Comparison of ENCODE assay signal across 28 cellular contexts in the genomic region with DNA sequence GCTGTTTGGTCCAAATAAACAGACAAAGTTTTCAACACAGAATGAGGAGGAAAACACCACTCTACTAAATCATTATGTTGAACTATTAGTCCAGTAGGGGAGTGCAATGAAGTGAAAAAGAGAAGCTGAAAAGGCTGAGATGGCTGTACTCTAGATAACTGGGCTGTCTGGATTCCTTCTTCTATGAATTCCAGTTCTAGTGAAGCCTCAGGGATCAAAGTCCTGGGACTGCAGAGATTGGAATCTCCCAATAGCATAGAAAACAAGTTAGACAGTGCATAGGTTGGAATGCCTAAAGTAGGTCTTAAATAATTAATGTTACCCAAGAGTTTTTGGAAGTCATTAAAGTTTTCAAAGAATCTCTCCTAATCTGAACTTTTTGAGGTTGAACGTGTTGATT.
"Had no signal": no experiment of that assay in that cellular context is flagged by ENCODE, and none has a peak within 500 bp of the region (broad histone marks: within the 10 kb centered on the region; RNA-seq: fewer than 3 reads in every experiment).

No MANE protein-coding gene starts in this region.

- ATAC-seq: stimulated activated effector memory CD8-positive, alpha-beta T cell treated with anti-CD3 and anti-CD28 coated beads, Interleukin-12 subunit alpha, Interleukin-12 subunit beta, amount 100 ng/mL, for 72 hours; stimulated activated memory B cell treated with anti-CD40 and anti-IgM and Interleukin-4, amounts not matched to agents 10 μg/mL and 1 μg/mL and 100 μg/mL, for 72 hours; stimulated activated naive B cell treated with anti-CD40 and anti-IgM and Interleukin-4, amounts not matched to agents 10 μg/mL and 1 μg/mL and 100 μg/mL, for 72 hours; stimulated activated naive CD8-positive, alpha-beta T cell treated with anti-CD3 and anti-CD28 coated beads, Interleukin-15, amount 100 ng/mL, for 72 hours; stimulated activated naive CD8-positive, alpha-beta T cell treated with anti-CD3 and anti-CD28 coated beads, Interleukin-15, Interleukin-2, amounts not matched to agents 100 U/mL and 50 U/mL, for 24 hours; upper lobe of right lung had no signal

- H3K4me1 ChIP-seq: stomach, suprapubic skin, testis, thyroid gland, tibial artery, tibial nerve, transverse colon, upper lobe of left lung, upper lobe of right lung, uterus, vagina had no signal

- DNase-seq: stimulated activated CD4-positive, alpha-beta T cell treated with anti-CD3 and anti-CD28 coated beads, Interleukin-2, amount 100 ng/mL, for 48 hours; stimulated activated CD4-positive, alpha-beta T cell treated with anti-CD3 and anti-CD28 coated beads, Interleukin-4, amount 100 ng/mL, for 1 hour; stimulated activated CD4-positive, alpha-beta T cell treated with anti-CD3 and anti-CD28 coated beads, Interleukin-4, amount 100 ng/mL, for 24 hours; stimulated activated CD4-positive, alpha-beta T cell treated with anti-CD3 and anti-CD28 coated beads, Interleukin-4, amount 100 ng/mL, for 4 hours; stimulated activated CD8-positive, alpha-beta memory T cell treated with anti-CD3 and anti-CD28 coated beads, Interleukin-4, amount 100 ng/mL, for 48 hours; stimulated activated naive B cell treated with anti-CD40 and anti-IgM and Interleukin-4, amounts not matched to agents 10 μg/mL and 1 μg/mL and 100 μg/mL, for 72 hours; stimulated activated naive CD4-positive, alpha-beta T cell; stimulated activated naive CD4-positive, alpha-beta T cell treated with Interleukin-2 at 50 U/mL for 16 hours; stimulated activated naive CD8-positive, alpha-beta T cell treated with anti-CD3 and anti-CD28 coated beads, Interleukin-15, amount 100 ng/mL, for 72 hours; stimulated activated naive CD8-positive, alpha-beta T cell treated with anti-CD3 and anti-CD28 coated beads, Interleukin-15, Interleukin-2, amounts not matched to agents 100 U/mL and 50 U/mL, for 24 hours; stomach; substantia nigra; testis; thyroid gland; tibial artery; transverse colon; upper lobe of left lung; upper lobe of right lung; uterus had no signal

- H3K4me3 Mint-ChIP-seq: stimulated activated effector memory CD8-positive, alpha-beta T cell treated with anti-CD3 and anti-CD28 coated beads, Interleukin-12 subunit alpha, Interleukin-12 subunit beta, amount 100 ng/mL, for 72 hours; stimulated activated memory B cell treated with anti-CD40 and anti-IgM and Interleukin-4, amounts not matched to agents 10 μg/mL and 1 μg/mL and 100 μg/mL, for 72 hours; stimulated activated naive B cell treated with anti-CD40 and anti-IgM and Interleukin-4, amounts not matched to agents 10 μg/mL and 1 μg/mL and 100 μg/mL, for 72 hours; stimulated activated naive CD8-positive, alpha-beta T cell treated with anti-CD3 and anti-CD28 coated beads, Interleukin-15, amount 100 ng/mL, for 72 hours; stimulated activated naive CD8-positive, alpha-beta T cell treated with anti-CD3 and anti-CD28 coated beads, Interleukin-15, Interleukin-2, amounts not matched to agents 100 ng/mL and 50 ng/mL, for 24 hours; type B pancreatic cell had no signal

- H3K4me3 ChIP-seq: stomach, suprapubic skin, testis, thoracic aorta, thyroid gland, tibial artery, tibial nerve, transverse colon, upper lobe of left lung, upper lobe of right lung, uterus, vagina had no signal

- H3K4me1 Mint-ChIP-seq: stimulated activated effector memory CD8-positive, alpha-beta T cell treated with anti-CD3 and anti-CD28 coated beads, Interleukin-12 subunit alpha, Interleukin-12 subunit beta, amount 100 ng/mL, for 72 hours; stimulated activated memory B cell treated with anti-CD40 and anti-IgM and Interleukin-4, amounts not matched to agents 10 μg/mL and 1 μg/mL and 100 μg/mL, for 72 hours; stimulated activated naive B cell treated with anti-CD40 and anti-IgM and Interleukin-4, amounts not matched to agents 10 μg/mL and 1 μg/mL and 100 μg/mL, for 72 hours; stimulated activated naive CD8-positive, alpha-beta T cell treated with anti-CD3 and anti-CD28 coated beads, Interleukin-15, amount 100 ng/mL, for 72 hours had no signal

- H3K9me3 ChIP-seq: testis, thyroid gland had no signal

- FAIRE-seq: urothelium cell line had no signal

- H3K36me3 Mint-ChIP-seq: stimulated activated effector memory CD8-positive, alpha-beta T cell treated with anti-CD3 and anti-CD28 coated beads, Interleukin-12 subunit alpha, Interleukin-12 subunit beta, amount 100 ng/mL, for 72 hours; type B pancreatic cell had no signal

- H3K36me3 ChIP-seq: stomach, suprapubic skin, thoracic aorta, thyroid gland, tibial artery, tibial nerve, transverse colon, upper lobe of left lung, upper lobe of right lung, uterus, vagina had no signal

- H3K27ac Mint-ChIP-seq: stimulated activated effector memory CD8-positive, alpha-beta T cell treated with anti-CD3 and anti-CD28 coated beads, Interleukin-12 subunit alpha, Interleukin-12 subunit beta, amount 100 ng/mL, for 72 hours; stimulated activated memory B cell treated with anti-CD40 and anti-IgM and Interleukin-4, amounts not matched to agents 10 μg/mL and 1 μg/mL and 100 μg/mL, for 72 hours; stimulated activated naive B cell treated with anti-CD40 and anti-IgM and Interleukin-4, amounts not matched to agents 10 μg/mL and 1 μg/mL and 100 μg/mL, for 72 hours; stimulated activated naive CD8-positive, alpha-beta T cell treated with anti-CD3 and anti-CD28 coated beads, Interleukin-15, amount 100 ng/mL, for 72 hours; stimulated activated naive CD8-positive, alpha-beta T cell treated with anti-CD3 and anti-CD28 coated beads, Interleukin-15, Interleukin-2, amounts not matched to agents 100 ng/mL and 50 ng/mL, for 24 hours; type B pancreatic cell had no signal

- H3K27ac ChIP-seq: stomach, suprapubic skin, testis, thoracic aorta, thyroid gland, tibial artery, tibial nerve, transverse colon, upper lobe of left lung, upper lobe of right lung, uterus, vagina had no signal

- H3K27me3 ChIP-seq: stomach, suprapubic skin, testis, thyroid gland, tibial artery, tibial nerve, transverse colon, upper lobe of left lung, upper lobe of right lung, uterus, vagina had no signal
